Comparison of ENCODE assay signal across 9 cellular contexts in the genomic region with DNA sequence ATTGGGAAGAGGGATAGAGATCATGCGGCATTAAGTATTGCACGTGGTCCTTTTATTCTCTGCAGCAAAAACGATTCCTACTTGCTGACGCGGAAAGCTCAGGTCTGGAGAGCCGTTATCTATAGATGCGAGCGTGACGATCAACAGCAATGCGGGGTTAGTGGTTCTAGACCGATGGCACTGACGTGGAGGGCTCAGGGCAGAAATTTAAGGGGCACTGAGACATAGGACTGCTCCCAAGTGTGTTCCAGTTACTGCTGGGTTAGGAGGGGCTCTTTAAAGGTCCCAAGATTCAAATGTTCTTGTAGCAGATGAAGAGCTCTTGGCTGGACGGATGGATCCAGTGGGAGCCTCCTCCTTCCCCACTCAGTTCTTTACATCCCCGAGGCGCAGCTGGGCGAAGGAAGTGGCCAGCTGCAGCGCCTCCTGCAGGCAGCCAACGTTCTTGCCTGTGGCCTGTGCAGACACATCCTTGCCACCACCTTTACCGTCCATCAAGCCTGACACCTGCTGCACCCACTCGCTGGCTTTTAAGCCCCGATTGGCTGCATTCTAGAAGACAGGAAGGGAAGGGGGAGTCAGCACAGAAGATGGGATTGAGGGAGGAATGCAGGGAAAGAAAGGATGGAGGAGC. TPM values are rescaled to one million over a fixed set of nuclear protein-coding genes. Genes with fewer than 3 reads are reported as not detected.
A peak's percentile ranks its signal among the peaks of the same experiment; 100 is the strongest.
DNase-seq lines count a peak whose midpoint lies in the region; ATAC-seq, FAIRE-seq and TF ChIP-seq lines count a peak whose summit lies in the region.
"Had no signal": no experiment of that assay in that cellular context is flagged by ENCODE, and none has a peak within 500 bp of the region (broad histone marks: within the 10 kb centered on the region; RNA-seq: fewer than 3 reads in every experiment).

No MANE protein-coding gene starts in this region.

- H3K9me3 ChIP-seq in small intestine (ENCODE audit: control insufficient read depth, low read depth): no peaks in the 10 kb centered on the region

- H3K4me1 Mint-ChIP-seq in Calu3 (ENCODE audit: low read depth, unreplicated experiment): no peaks in the 10 kb centered on the region
- peaks cover 23% of the 10 kb centered on the region for H3K4me1 Mint-ChIP-seq in activated naive CD4-positive, alpha-beta T cell treated with anti-CD3 and anti-CD28 coated beads for 36 hours (ENCODE audit: low read depth)

- no peak overlapping the region for H3K18ac ChIP-seq in mesendoderm (ENCODE audit: low read length)

- H3K27ac ChIP-seq in HL-60 (replicated peaks): no peak overlapping the region
- no peak overlapping the region for H3K27ac ChIP-seq in mesendoderm (ENCODE audit: low read depth, low read length)
- no peak overlapping the region for H3K27ac ChIP-seq in small intestine (ENCODE audit: low read depth in 1 of 2, low read length in 1 of 2)

- no peak overlapping the region for H3K4me2 ChIP-seq in mesendoderm (ENCODE audit: low read length)

- H3K27me3 Mint-ChIP-seq in Calu3 (ENCODE audit: unreplicated experiment): no peaks in the 10 kb centered on the region
- no peaks in the 10 kb centered on the region for H3K27me3 Mint-ChIP-seq in activated naive CD4-positive, alpha-beta T cell treated with anti-CD3 and anti-CD28 coated beads for 36 hours (ENCODE audit: low read depth)

- H4K8ac ChIP-seq in mesendoderm (ENCODE audit: low read depth, low read length): no peak overlapping the region

- H3K4ac ChIP-seq in mesendoderm (ENCODE audit: low read depth, low read length): no peak overlapping the region

- H3K36me3 Mint-ChIP-seq in Calu3 (ENCODE audit: insufficient read depth, unreplicated experiment): peaks cover 84% of the 10 kb centered on the region
- H3K36me3 Mint-ChIP-seq in activated naive CD4-positive, alpha-beta T cell treated with anti-CD3 and anti-CD28 coated beads for 36 hours (ENCODE audit: low read depth): peaks cover 43% of the 10 kb centered on the region

- no peaks in the 10 kb centered on the region for H3K4me1 ChIP-seq in mesendoderm (ENCODE audit: control insufficient read depth, low read depth, low read length)
- H3K4me1 ChIP-seq in small intestine (ENCODE audit: control insufficient read depth in 2 of 2, insufficient read depth in 1 of 2, low read depth in 1 of 2, low read length in 1 of 2): peaks cover 0 to 5% of the 10 kb centered on the region in 2 donors

- H3K56ac ChIP-seq in mesendoderm (ENCODE audit: low read length): no peak overlapping the region

- CTCF ChIA-PET in Calu3 (lab: Charles Lee): interaction anchor here (0.6 kb wide), 1 partner anchor 15 kb away, joined by 3 read pairs; no protein-coding TSS in a partner anchor
- CTCF ChIA-PET in activated naive CD4-positive, alpha-beta T cell treated with anti-CD3 and anti-CD28 coated beads for 36 hours (lab: Charles Lee): interaction anchor here (0.6 to 2.9 kb wide), 18 partner anchors 9 to 846 kb away, joined by 3 to 14 read pairs (median 4); a partner anchor contains a TSS

- H3K27me3 ChIP-seq in HL-60 (ENCODE audit: insufficient read depth, poor library complexity, severe bottlenecking): no peaks in the 10 kb centered on the region
- no peaks in the 10 kb centered on the region for H3K27me3 ChIP-seq in mesendoderm (ENCODE audit: insufficient read depth, low read length, poor library complexity)
- no peaks in the 10 kb centered on the region for H3K27me3 ChIP-seq in small intestine (ENCODE audit: control insufficient read depth in 2 of 2, insufficient read depth in 2 of 2, low read length in 2 of 2)

- H3K23ac ChIP-seq in mesendoderm (ENCODE audit: low read length): no peak overlapping the region

- H3K4me3 Mint-ChIP-seq in Calu3 (ENCODE audit: low read depth, unreplicated experiment): peak overlapping the region; percentile 85
- no peak overlapping the region for H3K4me3 Mint-ChIP-seq in activated naive CD4-positive, alpha-beta T cell treated with anti-CD3 and anti-CD28 coated beads for 36 hours

- H2BK15ac ChIP-seq in mesendoderm (replicated peaks; ENCODE audit: low read depth): no peak overlapping the region

- no peak overlapping the region for H3K9ac ChIP-seq in mesendoderm (ENCODE audit: low read length)

- H2BK120ac ChIP-seq in mesendoderm (ENCODE audit: low read depth, low read length): no peak overlapping the region

- intact Hi-C loops in Calu3 (cut with micrococcal nuclease; ENCODE audit: unreplicated experiment): no loop called here
- intact Hi-C loops in activated naive CD4-positive, alpha-beta T cell treated with anti-CD3 and anti-CD28 coated beads for 36 hours (cut with micrococcal nuclease): loop anchor here (5.0 to 10.0 kb wide), 2 partner anchors 140 to 272 kb away; a partner anchor contains a TSS

- no peaks in the 10 kb centered on the region for H3K9me3 Mint-ChIP-seq in Calu3 (ENCODE audit: low read depth, unreplicated experiment)
- no peaks in the 10 kb centered on the region for H3K9me3 Mint-ChIP-seq in activated naive CD4-positive, alpha-beta T cell treated with anti-CD3 and anti-CD28 coated beads for 36 hours

- TSS peak; percentile 41 for BruUV-seq in Calu3 (replicated peaks; lab: Mats Ljungman, UMichigan)

- H3K4me3 ChIP-seq in HL-60 (replicated peaks; ENCODE audit: insufficient read depth, low read length): no peak overlapping the region
- H3K4me3 ChIP-seq in mesendoderm (ENCODE audit: low read length): no peak overlapping the region
- H3K4me3 ChIP-seq in small intestine (ENCODE audit: low read depth in 1 of 2, low read length in 2 of 2): no peak overlapping the region

- no peak for FAIRE-seq in small intestine (lab: Jason Lieb, UNC)
- FAIRE-seq: colon had no signal

- peak; percentile 32 for DNase-seq in Calu3
- peak in 1 of 2 experiments; percentile 31 for DNase-seq in HL-60 (ENCODE audit: low read depth in 1 of 2, low spot score in 1 of 2)
- DNase-seq in activated naive CD4-positive, alpha-beta T cell treated with anti-CD3 and anti-CD28 coated beads for 36 hours: peak; percentile 39
- peak; percentile 60 for DNase-seq in mesendoderm
- DNase-seq in inferior parietal cortex (ENCODE audit: extremely low spot score): no peak
- DNase-seq in small intestine: no peak

- H4K5ac ChIP-seq in mesendoderm (ENCODE audit: low read length): no peak overlapping the region

- peak overlapping the region; percentile 95 for H3K27ac Mint-ChIP-seq in Calu3 (ENCODE audit: unreplicated experiment)
- peak overlapping the region; percentile 66 for H3K27ac Mint-ChIP-seq in activated naive CD4-positive, alpha-beta T cell treated with anti-CD3 and anti-CD28 coated beads for 36 hours

- no peak overlapping the region for H2AK5ac ChIP-seq in mesendoderm (ENCODE audit: low read length)

- no peaks in the 10 kb centered on the region for H3K79me1 ChIP-seq in mesendoderm (ENCODE audit: low read length)

- H3K79me2 ChIP-seq in mesendoderm (ENCODE audit: control insufficient read depth, insufficient read depth, low read length): peaks cover 14% of the 10 kb centered on the region

- H3K36me3 ChIP-seq in mesendoderm (ENCODE audit: control insufficient read depth, insufficient read depth, low read length) (peaks cover 28% of the 10 kb centered on the region), small intestine (ENCODE audit: control insufficient read depth in 2 of 2, insufficient read depth in 2 of 2, low read length in 2 of 2) (peaks cover 11 to 25% of the 10 kb centered on the region in 2 donors)

- TF ChIP-seq CTCF in Calu3 (IDR thresholded peaks at IDR 0.05; ENCODE audit: unreplicated experiment) (peak; percentile 36), HL-60 (IDR thresholded peaks at IDR 0.05; ENCODE audit: insufficient read depth, low read length) (peak; percentile 63)

- H2BK5ac ChIP-seq in mesendoderm (ENCODE audit: low read length): no peak overlapping the region

- WGBS in mesendoderm (ENCODE audit: extremely low coverage, insufficient coverage, low lambda C conversion rate): no CpG with 5 or more reads among the region's 21 CpGs
- WGBS in small intestine, 3 donors: 86 to 90% (median 90%) methylated on average over 21 of the region's 21 CpGs

- no peak for ATAC-seq in GM21786 (IDR thresholded peaks at IDR 0.05; ENCODE audit: unreplicated experiment)
- ATAC-seq in GM18517 (IDR thresholded peaks at IDR 0.05; ENCODE audit: unreplicated experiment): no peak

RNA-seq across cellular contexts. Expression of a gene that starts 0.7 kb away (rescaled TPM):
- 32.3 and 33.2 TPM in 2 replicates for total RNA-seq in Calu3 (2022)
- 10 to 100 TPM; 20.3 to 21.0 TPM for total RNA-seq in activated naive CD4-positive, alpha-beta T cell treated with anti-CD3 and anti-CD28 coated beads for 36 hours
- 18.5 TPM for polyA plus RNA-seq in mesendoderm (2013, experiment 1 of 2)
- polyA plus RNA-seq in mesendoderm (2013, experiment 2 of 2): 17.7 TPM
- polyA plus RNA-seq in small intestine: 10 to 100 TPM in 2 of 3 donors, 1 to 10 TPM in 1; 6.3 to 12.2 (median 10.3) TPM

RNA-seq across cellular contexts. Expression of a gene that starts 36.8 kb away (rescaled TPM):
- total RNA-seq in Calu3 (2022): 241 and 261 TPM in 2 replicates
- total RNA-seq in activated naive CD4-positive, alpha-beta T cell treated with anti-CD3 and anti-CD28 coated beads for 36 hours: 100 to 1,000 TPM; 237 to 238 TPM
- polyA plus RNA-seq in mesendoderm (2013, experiment 1 of 2): 84.0 TPM
- polyA plus RNA-seq in mesendoderm (2013, experiment 2 of 2): 85.9 TPM
- 10 to 100 TPM; 21.7 to 56.8 (median 41.6) TPM for polyA plus RNA-seq in small intestine

RNA-seq across cellular contexts. Expression of a gene that starts 46.5 kb away (rescaled TPM):
- total RNA-seq in Calu3 (2022): 44.6 and 45.2 TPM in 2 replicates
- 10 to 100 TPM; 28.7 to 31.3 TPM for total RNA-seq in activated naive CD4-positive, alpha-beta T cell treated with anti-CD3 and anti-CD28 coated beads for 36 hours
- polyA plus RNA-seq in mesendoderm (2013, experiment 1 of 2): 46.4 TPM
- 45.1 TPM for polyA plus RNA-seq in mesendoderm (2013, experiment 2 of 2)
- polyA plus RNA-seq in small intestine: 10 to 100 TPM; 21.3 to 28.9 (median 27.5) TPM

Comparison
In these comparisons a context has a peak if more than half of its experiments do, and no peak if none do; other contexts are left out.
1. DNase-seq: peak in Calu3 (single experiment), activated naive CD4-positive, alpha-beta T cell treated with anti-CD3 and anti-CD28 coated beads for 36 hours (single experiment) and mesendoderm (single experiment); none in inferior parietal cortex (single experiment) and small intestine (single experiment).